17 cellular contexts compared by ENCODE assay signal in the genomic region with DNA sequence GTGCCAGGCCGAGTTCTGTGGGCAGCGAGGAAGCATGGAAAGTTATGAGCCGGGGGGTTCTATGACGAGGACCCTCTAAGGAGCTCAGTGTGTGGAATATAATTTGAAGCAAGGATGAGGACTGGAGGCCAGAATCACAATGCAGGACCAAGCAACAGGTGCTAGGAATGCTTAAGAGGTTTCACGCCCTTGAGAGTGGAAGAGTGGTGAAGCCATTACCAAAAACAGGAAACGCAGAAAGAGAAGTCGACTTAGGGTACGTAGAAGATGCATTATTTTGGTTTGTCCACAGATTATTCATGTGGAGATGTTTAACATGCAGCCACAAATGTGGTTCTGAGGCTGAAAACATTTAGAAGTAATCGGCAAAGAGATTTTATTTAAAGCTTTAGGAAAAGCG.
DNase-seq lines count a peak whose midpoint lies in the region; ATAC-seq and TF ChIP-seq lines count a peak whose summit lies in the region.
"Had no signal": no experiment of that assay in that cellular context is flagged by ENCODE, and none has a peak within 500 bp of the region (broad histone marks: within the 10 kb centered on the region; RNA-seq: fewer than 3 reads in every experiment).

No MANE protein-coding gene starts in this region.

- ATAC-seq in CD4-positive, alpha-beta T cell (ENCODE audit: poor library complexity) = no peak
- peak; percentile 40 for ATAC-seq in GM18868 (IDR thresholded peaks at IDR 0.05; ENCODE audit: unreplicated experiment)
- ATAC-seq in activated B cell treated with CpG ODN at 0.5 μM for 24 hours (ENCODE audit: low read depth) = peak; percentile 63
- peak; percentile 71 for ATAC-seq in memory B cell (ENCODE audit: low read depth)
- ATAC-seq: heart right ventricle, Right ventricle myocardium inferior had no signal

- CTCF ChIA-PET in CD4-positive, alpha-beta T cell (lab: Charles Lee) = no interaction called here
- CTCF ChIA-PET in activated B cell treated with CpG ODN at 0.5 μM for 24 hours (lab: Charles Lee) = interaction anchor here (1.3 kb wide), 1 partner anchor 11 kb away, joined by 4 read pairs; no protein-coding TSS in a partner anchor

- H3K27me3 ChIP-seq in CD4-positive, alpha-beta T cell (ENCODE audit: control insufficient read depth, insufficient read depth, low read length) = no peaks in the 10 kb centered on the region
- H3K27me3 ChIP-seq: adrenal gland; BLaER1 treated with 17β-estradiol and CSF1 and Interleukin-3, amounts not matched to agents 10 nM and 100 nM; esophagus muscularis mucosa; heart right ventricle had no signal

- intact Hi-C loops in CD4-positive, alpha-beta T cell (cut with DNase I, micrococcal nuclease) = no loop called here
- intact Hi-C loops in activated B cell treated with CpG ODN at 0.5 μM for 24 hours (cut with micrococcal nuclease) = loop anchor here (1.0 kb wide), 1 partner anchor 29 kb away; no protein-coding TSS in a partner anchor

- TF ChIP-seq CTCF in CD4-positive, alpha-beta T cell (IDR thresholded peaks at IDR 0.05) = no peak
- no peak for TF ChIP-seq CTCF in activated B cell treated with CpG ODN at 0.5 μM for 24 hours (IDR thresholded peaks at IDR 0.05)

- H3K27me3 Mint-ChIP-seq in CD4-positive, alpha-beta T cell = no peaks in the 10 kb centered on the region
- H3K27me3 Mint-ChIP-seq in activated B cell treated with CpG ODN at 0.5 μM for 24 hours = no peaks in the 10 kb centered on the region
- no peaks in the 10 kb centered on the region for H3K27me3 Mint-ChIP-seq in memory B cell
- H3K27me3 Mint-ChIP-seq: type B pancreatic cell had no signal

- H3K36me3 Mint-ChIP-seq in CD4-positive, alpha-beta T cell (ENCODE audit: low read depth) = peaks cover 26% of the 10 kb centered on the region
- H3K36me3 Mint-ChIP-seq in activated B cell treated with CpG ODN at 0.5 μM for 24 hours (ENCODE audit: low read depth) = peaks cover 12% of the 10 kb centered on the region
- peaks cover 17% of the 10 kb centered on the region for H3K36me3 Mint-ChIP-seq in memory B cell

- peak overlapping the region; percentile 90 for H3K27ac Mint-ChIP-seq in CD4-positive, alpha-beta T cell
- H3K27ac Mint-ChIP-seq in activated B cell treated with CpG ODN at 0.5 μM for 24 hours (peak overlapping the region; percentile 86), memory B cell (peak overlapping the region; percentile 96)

- POLR2A ChIA-PET in CD4-positive, alpha-beta T cell (lab: Charles Lee) = interaction anchor here (0.7 to 0.9 kb wide), 3 partner anchors 12 to 24 kb away, joined by 3 read pairs; no protein-coding TSS in a partner anchor
- POLR2A ChIA-PET in activated B cell treated with CpG ODN at 0.5 μM for 24 hours (lab: Charles Lee) = interaction anchor here (0.6 to 1.7 kb wide), 5 partner anchors 8 to 78 kb away, joined by 3 to 6 read pairs (median 3); no protein-coding TSS in a partner anchor

- no peak overlapping the region for H3K27ac ChIP-seq in CD4-positive, alpha-beta T cell (ENCODE audit: low read depth, low read length)
- H3K27ac ChIP-seq: adrenal gland; BLaER1 treated with 17β-estradiol and CSF1 and Interleukin-3, amounts not matched to agents 10 nM and 100 nM; esophagus muscularis mucosa had no signal

- no peaks in the 10 kb centered on the region for H3K9me3 ChIP-seq in CD4-positive, alpha-beta T cell (ENCODE audit: control insufficient read depth, low read length)
- H3K9me3 ChIP-seq: adrenal gland, esophagus muscularis mucosa, heart right ventricle had no signal

- no peak overlapping the region for H3K4me3 Mint-ChIP-seq in CD4-positive, alpha-beta T cell
- H3K4me3 Mint-ChIP-seq in activated B cell treated with CpG ODN at 0.5 μM for 24 hours (peak overlapping the region; percentile 56), memory B cell (peak overlapping the region; percentile 75)
- H3K4me3 Mint-ChIP-seq: type B pancreatic cell had no signal

- no peak for DNase-seq in CD4-positive, alpha-beta T cell
- no peak for DNase-seq in activated B cell treated with CpG ODN at 0.5 μM for 24 hours
- DNase-seq in memory B cell (ENCODE audit: low spot score in 2 of 2) = no peak
- no peak for DNase-seq in NCI-H1436 treated with DMSO at 0.1 percent for 48 hours (lab: John Stamatoyannopoulos, UW)
- DNase-seq in effector CD4-positive, alpha-beta T cell = no peak
- no peak for DNase-seq in inferior parietal cortex (ENCODE audit: extremely low spot score)
- no peak for DNase-seq in hypothalamus (lab: John Stamatoyannopoulos, UW)
- DNase-seq: adrenal gland, heart right ventricle, NCI-H2107, NCI-H82, T-helper 9 cell had no signal

- no peaks in the 10 kb centered on the region for H3K9me3 Mint-ChIP-seq in CD4-positive, alpha-beta T cell
- H3K9me3 Mint-ChIP-seq in activated B cell treated with CpG ODN at 0.5 μM for 24 hours = peaks cover 2% of the 10 kb centered on the region
- peaks cover 4% of the 10 kb centered on the region for H3K9me3 Mint-ChIP-seq in memory B cell

- peaks cover 97% of the 10 kb centered on the region for H3K4me1 Mint-ChIP-seq in CD4-positive, alpha-beta T cell (ENCODE audit: low read depth)
- H3K4me1 Mint-ChIP-seq in activated B cell treated with CpG ODN at 0.5 μM for 24 hours = peaks cover 93% of the 10 kb centered on the region
- H3K4me1 Mint-ChIP-seq in memory B cell = peaks cover 68% of the 10 kb centered on the region
